ENCODE assay signal across 29 cellular contexts in the genomic region with DNA sequence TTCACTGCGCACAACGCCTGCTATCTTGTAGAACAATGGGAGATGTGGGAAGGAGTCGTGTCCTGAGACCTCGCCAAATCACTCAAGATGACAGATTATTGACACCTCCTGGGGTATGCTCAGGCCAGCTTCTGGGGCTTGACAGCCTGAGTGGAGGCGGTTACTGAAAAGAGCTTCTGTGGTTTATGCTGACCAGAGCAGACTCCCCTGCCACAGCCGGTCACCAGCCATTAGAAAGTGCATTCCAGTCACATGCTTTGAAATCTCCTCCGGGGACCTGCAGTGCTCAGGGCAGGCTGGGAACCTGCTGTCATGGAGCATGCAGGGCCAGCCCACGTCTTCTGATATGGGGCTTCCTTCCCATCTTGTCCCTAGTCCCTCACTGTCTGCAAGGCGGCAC.
"Had no signal": no experiment of that assay in that cellular context is flagged by ENCODE, and none has a peak within 500 bp of the region (broad histone marks: within the 10 kb centered on the region; RNA-seq: fewer than 3 reads in every experiment).

No MANE protein-coding gene starts in this region.

- H3K27me3 ChIP-seq: breast epithelium had no signal

- H3K27ac Mint-ChIP-seq: activated B cell treated with CpG ODN at 0.5 μM for 24 hours; activated CD4-positive, alpha-beta memory T cell treated with anti-CD3 and anti-CD28 coated beads, Interleukin-2, amount 10 ng/mL, durations not matched to agents 7 days and 5 days; activated CD4-positive, alpha-beta T cell treated with anti-CD3 and anti-CD28 coated beads, Interleukin-2, amount 10 ng/mL, durations not matched to agents 7 days and 5 days; activated naive CD4-positive, alpha-beta T cell treated with anti-CD3 and anti-CD28 coated beads, Interleukin-2, amount 50 U/mL, for 24 hours; T-cell had no signal

- H3K4me1 ChIP-seq: breast epithelium had no signal

- H3K36me3 Mint-ChIP-seq: T-cell had no signal

- DNase-seq: activated B cell treated with CpG ODN at 0.5 μM for 24 hours; activated CD4-positive, alpha-beta memory T cell treated with anti-CD3 and anti-CD28 coated beads, Interleukin-2, amount 10 ng/mL, durations not matched to agents 7 days and 5 days; activated CD4-positive, alpha-beta T cell treated with anti-CD3 and anti-CD28 coated beads for 1 hour; activated CD4-positive, alpha-beta T cell treated with anti-CD3 and anti-CD28 coated beads, Interleukin-2, amount 10 ng/mL, durations not matched to agents 7 days and 5 days; activated CD8-positive, alpha-beta memory T cell treated with anti-CD3 and anti-CD28 coated beads, Interleukin-2, amount 50 U/mL, for 4 hours; activated effector memory CD4-positive, alpha-beta T cell treated with Interleukin-2 at 50 U/mL for 16 hours; activated naive CD4-positive, alpha-beta T cell; caudate nucleus; Kasumi-1; KBM-7; NCI-H1048; NCI-H146; NCI-H187 treated with DMSO at 0.1 percent for 48 hours; NCI-H2081 treated with DMSO at 0.1 percent for 48 hours; NCI-H2171 treated with DMSO at 0.1 percent for 48 hours; NCI-H226; NCI-H510A treated with DMSO at 0.1 percent for 48 hours; NCI-H69; NK-92 treated with Interleukin-12 subunit alpha and Interleukin-12 subunit beta, amount 100 ng/mL, for 24 hours; OCI-M1; RPMI8226; T-cell; T-helper 2 cell; T1000 had no signal

- H3K36me3 ChIP-seq: breast epithelium had no signal

- H3K4me3 ChIP-seq: breast epithelium, SK-N-MC had no signal

- H3K27ac ChIP-seq: breast epithelium, SK-N-MC had no signal

- H3K27me3 Mint-ChIP-seq: activated B cell treated with CpG ODN at 0.5 μM for 24 hours; activated CD4-positive, alpha-beta T cell treated with anti-CD3 and anti-CD28 coated beads, Interleukin-2, amount 10 ng/mL, durations not matched to agents 7 days and 5 days; activated naive CD4-positive, alpha-beta T cell treated with anti-CD3 and anti-CD28 coated beads, Interleukin-2, amount 50 U/mL, for 24 hours had no signal

- H3K9me3 Mint-ChIP-seq: activated B cell treated with CpG ODN at 0.5 μM for 24 hours; activated CD4-positive, alpha-beta memory T cell treated with anti-CD3 and anti-CD28 coated beads, Interleukin-2, amount 10 ng/mL, durations not matched to agents 7 days and 5 days; activated CD4-positive, alpha-beta T cell treated with anti-CD3 and anti-CD28 coated beads, Interleukin-2, amount 10 ng/mL, durations not matched to agents 7 days and 5 days; activated naive CD4-positive, alpha-beta T cell treated with anti-CD3 and anti-CD28 coated beads, Interleukin-2, amount 50 U/mL, for 24 hours; T-cell had no signal

- ATAC-seq: Panc1, Right ventricle myocardium inferior, T-cell had no signal

- H3K4me3 Mint-ChIP-seq: activated B cell treated with CpG ODN at 0.5 μM for 24 hours; activated CD4-positive, alpha-beta memory T cell treated with anti-CD3 and anti-CD28 coated beads, Interleukin-2, amount 10 ng/mL, durations not matched to agents 7 days and 5 days; activated CD4-positive, alpha-beta T cell treated with anti-CD3 and anti-CD28 coated beads, Interleukin-2, amount 10 ng/mL, durations not matched to agents 7 days and 5 days; activated naive CD4-positive, alpha-beta T cell treated with anti-CD3 and anti-CD28 coated beads, Interleukin-2, amount 50 U/mL, for 24 hours; T-cell had no signal

- H3K4me1 Mint-ChIP-seq: activated B cell treated with CpG ODN at 0.5 μM for 24 hours had no signal

- H3K9me3 ChIP-seq: breast epithelium had no signal
